Comparison of ENCODE assay signal across 20 cellular contexts in the genomic region with DNA sequence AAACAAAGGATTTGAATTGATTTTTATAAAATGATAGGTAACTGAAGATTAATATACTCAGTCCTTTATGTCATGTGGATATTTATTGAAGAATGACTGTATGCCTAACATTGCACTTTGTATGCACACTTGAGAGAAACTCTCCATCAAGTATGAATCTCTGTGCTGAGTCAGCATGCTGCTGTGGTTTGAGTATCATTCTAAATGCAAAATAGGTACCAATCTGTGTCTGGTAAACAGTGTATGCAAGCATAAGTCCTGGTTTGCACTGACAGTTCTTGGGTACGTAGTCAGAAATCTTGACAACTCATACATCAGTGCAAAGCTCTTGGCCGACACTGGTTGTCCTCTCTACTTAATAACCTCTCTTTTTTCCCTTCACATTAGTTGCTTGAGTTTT. TPM values are rescaled to one million over a fixed set of nuclear protein-coding genes. Genes with fewer than 3 reads are reported as not detected.
A peak's percentile ranks its signal among the peaks of the same experiment; 100 is the strongest.
DNase-seq lines count a peak whose midpoint lies in the region; TF ChIP-seq lines count a peak whose summit lies in the region.
"Had no signal": no experiment of that assay in that cellular context is flagged by ENCODE, and none has a peak within 500 bp of the region (broad histone marks: within the 10 kb centered on the region; RNA-seq: fewer than 3 reads in every experiment).

No MANE protein-coding gene starts in this region.

- peak overlapping the region; percentile 4 for H3K27ac Mint-ChIP-seq in mesothelial cell of epicardium
- H3K27ac Mint-ChIP-seq: CD8-positive, alpha-beta memory T cell had no signal

- no peak for TF ChIP-seq CTCF in mesothelial cell of epicardium (IDR thresholded peaks at IDR 0.05; ENCODE audit: unreplicated experiment)

- H3K27me3 Mint-ChIP-seq in mesothelial cell of epicardium (ENCODE audit: low read depth) = no peaks in the 10 kb centered on the region
- H3K27me3 Mint-ChIP-seq: CD8-positive, alpha-beta memory T cell had no signal

- H3K4me3 Mint-ChIP-seq in mesothelial cell of epicardium = no peak overlapping the region
- H3K4me3 Mint-ChIP-seq: CD8-positive, alpha-beta memory T cell had no signal

- H3K4me1 Mint-ChIP-seq in mesothelial cell of epicardium = peaks cover 49% of the 10 kb centered on the region
- H3K4me1 Mint-ChIP-seq: CD8-positive, alpha-beta memory T cell had no signal

- H3K9me3 Mint-ChIP-seq in mesothelial cell of epicardium = no peaks in the 10 kb centered on the region

- H3K27ac ChIP-seq in caudate nucleus (ENCODE audit: low read depth, low read length) = peak overlapping the region; percentile 79
- H3K27ac ChIP-seq: BLaER1 treated with 17β-estradiol and CSF1 and Interleukin-3, amounts not matched to agents 10 nM and 100 nM; PC-9 had no signal

- DNase-seq in NCI-H1417 (lab: John Stamatoyannopoulos, UW) = peak in 2 of 3 experiments; percentile 42 to 44
- DNase-seq in NCI-H1417 treated with DMSO at 0.1 percent for 48 hours (lab: John Stamatoyannopoulos, UW) = no peak
- peak; percentile 47 for DNase-seq in NCI-H226
- peak in 1 of 61 donors; percentile 11 for DNase-seq in caudate nucleus (lab: John Stamatoyannopoulos, UW)
- no peak for DNase-seq in mesothelial cell of epicardium (ENCODE audit: low spot score in 2 of 2, unreplicated experiment in 2 of 2)
- DNase-seq in NCI-H187 (lab: John Stamatoyannopoulos, UW) = no peak
- no peak for DNase-seq in GM19238 (ENCODE audit: insufficient read length, low spot score)
- DNase-seq in RKO (ENCODE audit: low spot score) = no peak
- DNase-seq: 8988T; CD8-positive, alpha-beta memory T cell; DND-41; GDM1; NCI-H1436; NCI-H2029 treated with DMSO at 0.1 percent for 48 hours; NCI-H345; NCI-H82; PC-9 had no signal

- H3K36me3 Mint-ChIP-seq in mesothelial cell of epicardium = no peaks in the 10 kb centered on the region
- H3K36me3 Mint-ChIP-seq: CD8-positive, alpha-beta memory T cell had no signal

RNA-seq across cellular contexts. Expression of a gene that starts 21.9 kb away (rescaled TPM):
- 1.4 to 1.8 TPM (median 1.6 TPM) in 3 replicates for total RNA-seq in mesothelial cell of epicardium
- total RNA-seq: CD8-positive, alpha-beta memory T cell; GM12878; HT1080; PC-9 had no signal

Comparison
In these comparisons a context has a peak if more than half of its experiments do, and no peak if none do; other contexts are left out.
1. DNase-seq: peak in NCI-H1417 (2 of 3) and NCI-H226 (single experiment); none in NCI-H1417 treated with DMSO at 0.1 percent for 48 hours (single experiment), mesothelial cell of epicardium (0 of 2), NCI-H187 (0 of 2), GM19238 (single experiment) and RKO (single experiment).